32 cellular contexts compared by ENCODE assay signal in genomic region chr5:3153906-3154305, GRCh38.
"Had no signal": no experiment of that assay in that cellular context is flagged by ENCODE, and none has a peak within 500 bp of the region (broad histone marks: within the 10 kb centered on the region; RNA-seq: fewer than 3 reads in every experiment).

No MANE protein-coding gene starts in this region.

- H3K27ac ChIP-seq: adrenal gland, body of pancreas, brain microvascular endothelial cell, breast epithelium, WERI-Rb-1 had no signal

- H3K36me3 ChIP-seq: adrenal gland, brain microvascular endothelial cell, breast epithelium, WERI-Rb-1 had no signal

- H3K9me3 ChIP-seq: adrenal gland, body of pancreas had no signal

- H3K4me1 ChIP-seq: adrenal gland, body of pancreas, breast epithelium had no signal

- H3K4me3 ChIP-seq: adrenal gland, body of pancreas, breast epithelium had no signal

- ATAC-seq: activated CD4-positive, alpha-beta T cell treated with anti-CD3 and anti-CD28 coated beads for 36 hours; activated CD4-positive, CD25-positive, alpha-beta regulatory T cell treated with anti-CD3 and anti-CD28 coated beads, Interleukin-2, amount 50 U/mL, for 24 hours; activated CD8-positive, alpha-beta T cell treated with anti-CD3 and anti-CD28 coated beads for 36 hours; activated naive CD4-positive, alpha-beta T cell treated with anti-CD3 and anti-CD28 coated beads, Interleukin-2, amount 50 U/mL, for 72 hours; activated T-cell treated with anti-CD3 and anti-CD28 coated beads, Interleukin-2, amount 50 U/mL, for 4 hours; activated T-cell treated with anti-CD3 and anti-CD28 coated beads, Interleukin-2, amount 50 U/mL, for 72 hours; activated T-helper 17 cell treated with anti-CD3 and anti-CD28 coated beads, Interleukin-2, amount 50 U/mL, for 72 hours; body of pancreas; WTC11 had no signal

- H3K27me3 ChIP-seq: adrenal gland, body of pancreas, brain microvascular endothelial cell, breast epithelium had no signal

- DNase-seq: activated CD4-positive, alpha-beta memory T cell treated with anti-CD3 and anti-CD28 coated beads for 36 hours; activated CD4-positive, alpha-beta T cell treated with anti-CD3 and anti-CD28 coated beads for 1 hour; activated CD4-positive, alpha-beta T cell treated with anti-CD3 and anti-CD28 coated beads for 36 hours; activated CD4-positive, alpha-beta T cell treated with anti-CD3 and anti-CD28 coated beads, Interleukin-2, amount 50 U/mL, for 1 hour; activated CD4-positive, alpha-beta T cell treated with anti-CD3 and anti-CD28 coated beads, Interleukin-2, amount 50 U/mL, for 4 hours; activated CD4-positive, CD25-positive, alpha-beta regulatory T cell; activated CD8-positive, alpha-beta memory T cell treated with anti-CD3 and anti-CD28 coated beads, Interleukin-2, amount 50 U/mL, for 4 hours; activated CD8-positive, alpha-beta T cell treated with anti-CD3 and anti-CD28 coated beads for 36 hours; activated effector memory CD4-positive, alpha-beta T cell treated with anti-CD3 and anti-CD28 coated beads, Interleukin-2, amount 50 U/mL, for 16 hours; activated gamma-delta T cell treated with Interleukin-2 at 50 U/mL for 16 hours; activated naive CD4-positive, alpha-beta T cell; activated naive CD4-positive, alpha-beta T cell treated with anti-CD3 and anti-CD28 coated beads for 36 hours; activated naive CD4-positive, alpha-beta T cell treated with anti-CD3 and anti-CD28 coated beads, Interleukin-2, amount 50 U/mL, for 16 hours; activated naive CD8-positive, alpha-beta T cell treated with anti-CD3 and anti-CD28 coated beads for 36 hours; activated T-cell treated with anti-CD3 and anti-CD28 coated beads for 4 hours; activated T-cell treated with anti-CD3 and anti-CD28 coated beads, Interleukin-2, amount 50 U/mL, for 1 hour; activated T-cell treated with anti-CD3 and anti-CD28 coated beads, Interleukin-2, amount 50 U/mL, for 4 hours; activated T-cell treated with anti-CD3 and anti-CD28 coated beads, Interleukin-2, amount 50 U/mL, for 72 hours; adrenal gland; amniotic stem cell; aorta; body of pancreas; brain microvascular endothelial cell; central memory CD4-positive, alpha-beta T cell; T-helper 2 cell; T-helper 9 cell; WERI-Rb-1 had no signal
